ENCODE assay signal across 1 cellular context in the genomic region with DNA sequence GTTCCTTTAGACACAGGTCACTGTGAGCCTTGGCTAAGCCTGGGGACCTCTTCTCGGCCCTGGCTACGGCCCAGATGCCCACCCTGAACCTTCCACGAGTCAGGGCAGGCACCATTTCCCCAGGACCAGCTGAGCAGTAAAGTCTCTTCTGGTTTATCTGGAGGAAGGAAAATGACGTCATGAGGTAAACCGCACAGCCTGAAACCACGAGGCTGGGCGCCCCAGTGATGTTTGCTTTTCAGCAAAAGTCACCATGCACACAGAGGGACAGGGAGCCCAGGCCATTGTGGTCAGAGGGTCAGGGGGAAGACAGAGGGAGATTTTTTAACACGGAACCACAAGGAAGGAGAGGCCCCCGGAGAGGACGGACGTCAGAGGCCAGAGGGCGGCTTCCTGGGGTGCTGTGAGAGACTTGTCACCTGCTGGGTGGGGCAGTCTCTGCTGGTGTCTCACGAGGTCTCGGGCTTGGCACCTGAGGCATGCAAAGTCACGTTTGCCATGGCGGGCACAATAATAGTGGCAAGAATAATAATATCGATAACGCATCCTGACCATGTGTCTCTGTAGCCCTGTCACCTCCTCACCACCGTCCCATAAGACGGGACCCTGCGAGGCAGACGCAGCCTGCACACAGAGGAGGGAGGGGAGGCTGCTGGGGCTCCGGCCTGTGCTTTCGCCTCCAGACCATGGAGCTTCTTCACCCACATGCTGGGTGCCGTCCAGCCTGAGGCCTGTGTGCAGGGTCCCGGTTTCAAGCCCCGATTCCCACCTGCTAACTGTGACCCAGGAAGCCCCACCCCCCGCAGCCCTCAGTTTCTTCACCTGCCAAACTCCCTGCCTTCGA.
TF ChIP-seq lines count a peak whose summit lies in the region.

No MANE protein-coding gene starts in this region.

TF ChIP-seq in HepG2, 621 proteins besides CTCF, POLR2A, EP300 and RAD21 (continued from another document and continues in another):
- TF ChIP-seq, protein P1, sequence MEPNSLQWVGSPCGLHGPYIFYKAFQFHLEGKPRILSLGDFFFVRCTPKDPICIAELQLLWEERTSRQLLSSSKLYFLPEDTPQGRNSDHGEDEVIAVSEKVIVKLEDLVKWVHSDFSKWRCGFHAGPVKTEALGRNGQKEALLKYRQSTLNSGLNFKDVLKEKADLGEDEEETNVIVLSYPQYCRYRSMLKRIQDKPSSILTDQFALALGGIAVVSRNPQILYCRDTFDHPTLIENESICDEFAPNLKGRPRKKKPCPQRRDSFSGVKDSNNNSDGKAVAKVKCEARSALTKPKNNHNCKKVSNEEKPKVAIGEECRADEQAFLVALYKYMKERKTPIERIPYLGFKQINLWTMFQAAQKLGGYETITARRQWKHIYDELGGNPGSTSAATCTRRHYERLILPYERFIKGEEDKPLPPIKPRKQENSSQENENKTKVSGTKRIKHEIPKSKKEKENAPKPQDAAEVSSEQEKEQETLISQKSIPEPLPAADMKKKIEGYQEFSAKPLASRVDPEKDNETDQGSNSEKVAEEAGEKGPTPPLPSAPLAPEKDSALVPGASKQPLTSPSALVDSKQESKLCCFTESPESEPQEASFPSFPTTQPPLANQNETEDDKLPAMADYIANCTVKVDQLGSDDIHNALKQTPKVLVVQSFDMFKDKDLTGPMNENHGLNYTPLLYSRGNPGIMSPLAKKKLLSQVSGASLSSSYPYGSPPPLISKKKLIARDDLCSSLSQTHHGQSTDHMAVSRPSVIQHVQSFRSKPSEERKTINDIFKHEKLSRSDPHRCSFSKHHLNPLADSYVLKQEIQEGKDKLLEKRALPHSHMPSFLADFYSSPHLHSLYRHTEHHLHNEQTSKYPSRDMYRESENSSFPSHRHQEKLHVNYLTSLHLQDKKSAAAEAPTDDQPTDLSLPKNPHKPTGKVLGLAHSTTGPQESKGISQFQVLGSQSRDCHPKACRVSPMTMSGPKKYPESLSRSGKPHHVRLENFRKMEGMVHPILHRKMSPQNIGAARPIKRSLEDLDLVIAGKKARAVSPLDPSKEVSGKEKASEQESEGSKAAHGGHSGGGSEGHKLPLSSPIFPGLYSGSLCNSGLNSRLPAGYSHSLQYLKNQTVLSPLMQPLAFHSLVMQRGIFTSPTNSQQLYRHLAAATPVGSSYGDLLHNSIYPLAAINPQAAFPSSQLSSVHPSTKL (CRISPR knock-in tag; IDR thresholded peaks at IDR 0.05) = peak; percentile 56; the same call in 1 of the 2 replicates
- TF ChIP-seq, protein P2, sequence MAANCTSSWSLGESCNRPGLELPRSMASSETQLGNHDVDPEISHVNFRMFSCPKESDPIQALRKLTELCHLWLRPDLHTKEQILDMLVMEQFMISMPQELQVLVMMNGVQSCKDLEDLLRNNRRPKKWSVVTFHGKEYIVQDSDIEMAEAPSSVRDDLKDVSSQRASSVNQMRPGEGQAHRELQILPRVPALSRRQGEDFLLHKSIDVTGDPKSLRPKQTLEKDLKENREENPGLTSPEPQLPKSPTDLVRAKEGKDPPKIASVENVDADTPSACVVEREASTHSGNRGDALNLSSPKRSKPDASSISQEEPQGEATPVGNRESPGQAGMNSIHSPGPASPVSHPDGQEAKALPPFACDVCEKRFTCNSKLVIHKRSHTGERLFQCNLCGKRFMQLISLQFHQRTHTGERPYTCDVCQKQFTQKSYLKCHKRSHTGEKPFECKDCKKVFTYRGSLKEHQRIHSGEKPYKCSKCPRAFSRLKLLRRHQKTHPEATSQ (CRISPR knock-in tag; IDR thresholded peaks at IDR 0.05; ENCODE audit: borderline replicate concordance) = no peak
- TF ChIP-seq TCF12 (IDR thresholded peaks at IDR 0.05) = no peak
- TF ChIP-seq TCF12 (CRISPR knock-in tag; IDR thresholded peaks at IDR 0.05) = no peak
- TF ChIP-seq, protein P3, sequence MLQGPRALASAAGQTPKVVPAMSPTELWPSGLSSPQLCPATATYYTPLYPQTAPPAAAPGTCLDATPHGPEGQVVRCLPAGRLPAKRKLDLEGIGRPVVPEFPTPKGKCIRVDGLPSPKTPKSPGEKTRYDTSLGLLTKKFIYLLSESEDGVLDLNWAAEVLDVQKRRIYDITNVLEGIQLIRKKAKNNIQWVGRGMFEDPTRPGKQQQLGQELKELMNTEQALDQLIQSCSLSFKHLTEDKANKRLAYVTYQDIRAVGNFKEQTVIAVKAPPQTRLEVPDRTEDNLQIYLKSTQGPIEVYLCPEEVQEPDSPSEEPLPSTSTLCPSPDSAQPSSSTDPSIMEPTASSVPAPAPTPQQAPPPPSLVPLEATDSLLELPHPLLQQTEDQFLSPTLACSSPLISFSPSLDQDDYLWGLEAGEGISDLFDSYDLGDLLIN (CRISPR knock-in tag; IDR thresholded peaks at IDR 0.05; ENCODE audit: borderline replicate concordance) = no peak
- 0 out of 2 replicates have a peak, but pooled peaks have one; percentile 49 for TF ChIP-seq ZNF567 (CRISPR knock-in tag; IDR thresholded peaks at IDR 0.05; ENCODE audit: borderline replicate concordance)
- TF ChIP-seq MED1 (CRISPR knock-in tag; IDR thresholded peaks at IDR 0.05) = peak; percentile 46
- no peak for TF ChIP-seq CBX5 (CRISPR knock-in tag; IDR thresholded peaks at IDR 0.05; ENCODE audit: borderline replicate concordance)
- TF ChIP-seq JARID2 (CRISPR knock-in tag; IDR thresholded peaks at IDR 0.05; ENCODE audit: insufficient replicate concordance) = no peak
- TF ChIP-seq RFX5 (IDR thresholded peaks at IDR 0.05; ENCODE audit: low read depth, low read length) = no peak
- TF ChIP-seq GATAD2A (CRISPR knock-in tag; IDR thresholded peaks at IDR 0.05) = peak; percentile 35; the same call in 1 of the 2 replicates
- TF ChIP-seq MYC (CRISPR knock-in tag; IDR thresholded peaks at IDR 0.05; ENCODE audit: borderline replicate concordance) = peak; percentile 59; the same call in 1 of the 2 replicates
- TF ChIP-seq, protein P4, sequence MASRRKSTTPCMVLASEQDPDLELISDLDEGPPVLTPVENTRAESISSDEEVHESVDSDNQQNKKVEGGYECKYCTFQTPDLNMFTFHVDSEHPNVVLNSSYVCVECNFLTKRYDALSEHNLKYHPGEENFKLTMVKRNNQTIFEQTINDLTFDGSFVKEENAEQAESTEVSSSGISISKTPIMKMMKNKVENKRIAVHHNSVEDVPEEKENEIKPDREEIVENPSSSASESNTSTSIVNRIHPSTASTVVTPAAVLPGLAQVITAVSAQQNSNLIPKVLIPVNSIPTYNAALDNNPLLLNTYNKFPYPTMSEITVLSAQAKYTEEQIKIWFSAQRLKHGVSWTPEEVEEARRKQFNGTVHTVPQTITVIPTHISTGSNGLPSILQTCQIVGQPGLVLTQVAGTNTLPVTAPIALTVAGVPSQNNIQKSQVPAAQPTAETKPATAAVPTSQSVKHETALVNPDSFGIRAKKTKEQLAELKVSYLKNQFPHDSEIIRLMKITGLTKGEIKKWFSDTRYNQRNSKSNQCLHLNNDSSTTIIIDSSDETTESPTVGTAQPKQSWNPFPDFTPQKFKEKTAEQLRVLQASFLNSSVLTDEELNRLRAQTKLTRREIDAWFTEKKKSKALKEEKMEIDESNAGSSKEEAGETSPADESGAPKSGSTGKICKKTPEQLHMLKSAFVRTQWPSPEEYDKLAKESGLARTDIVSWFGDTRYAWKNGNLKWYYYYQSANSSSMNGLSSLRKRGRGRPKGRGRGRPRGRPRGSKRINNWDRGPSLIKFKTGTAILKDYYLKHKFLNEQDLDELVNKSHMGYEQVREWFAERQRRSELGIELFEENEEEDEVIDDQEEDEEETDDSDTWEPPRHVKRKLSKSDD (CRISPR knock-in tag; IDR thresholded peaks at IDR 0.05; ENCODE audit: low read depth) = no peak
- TF ChIP-seq ZNF562 (CRISPR knock-in tag; IDR thresholded peaks at IDR 0.05; ENCODE audit: borderline replicate concordance) = no peak
- TF ChIP-seq KLF6 (CRISPR knock-in tag; IDR thresholded peaks at IDR 0.05) = no peak
- TF ChIP-seq, protein P5, sequence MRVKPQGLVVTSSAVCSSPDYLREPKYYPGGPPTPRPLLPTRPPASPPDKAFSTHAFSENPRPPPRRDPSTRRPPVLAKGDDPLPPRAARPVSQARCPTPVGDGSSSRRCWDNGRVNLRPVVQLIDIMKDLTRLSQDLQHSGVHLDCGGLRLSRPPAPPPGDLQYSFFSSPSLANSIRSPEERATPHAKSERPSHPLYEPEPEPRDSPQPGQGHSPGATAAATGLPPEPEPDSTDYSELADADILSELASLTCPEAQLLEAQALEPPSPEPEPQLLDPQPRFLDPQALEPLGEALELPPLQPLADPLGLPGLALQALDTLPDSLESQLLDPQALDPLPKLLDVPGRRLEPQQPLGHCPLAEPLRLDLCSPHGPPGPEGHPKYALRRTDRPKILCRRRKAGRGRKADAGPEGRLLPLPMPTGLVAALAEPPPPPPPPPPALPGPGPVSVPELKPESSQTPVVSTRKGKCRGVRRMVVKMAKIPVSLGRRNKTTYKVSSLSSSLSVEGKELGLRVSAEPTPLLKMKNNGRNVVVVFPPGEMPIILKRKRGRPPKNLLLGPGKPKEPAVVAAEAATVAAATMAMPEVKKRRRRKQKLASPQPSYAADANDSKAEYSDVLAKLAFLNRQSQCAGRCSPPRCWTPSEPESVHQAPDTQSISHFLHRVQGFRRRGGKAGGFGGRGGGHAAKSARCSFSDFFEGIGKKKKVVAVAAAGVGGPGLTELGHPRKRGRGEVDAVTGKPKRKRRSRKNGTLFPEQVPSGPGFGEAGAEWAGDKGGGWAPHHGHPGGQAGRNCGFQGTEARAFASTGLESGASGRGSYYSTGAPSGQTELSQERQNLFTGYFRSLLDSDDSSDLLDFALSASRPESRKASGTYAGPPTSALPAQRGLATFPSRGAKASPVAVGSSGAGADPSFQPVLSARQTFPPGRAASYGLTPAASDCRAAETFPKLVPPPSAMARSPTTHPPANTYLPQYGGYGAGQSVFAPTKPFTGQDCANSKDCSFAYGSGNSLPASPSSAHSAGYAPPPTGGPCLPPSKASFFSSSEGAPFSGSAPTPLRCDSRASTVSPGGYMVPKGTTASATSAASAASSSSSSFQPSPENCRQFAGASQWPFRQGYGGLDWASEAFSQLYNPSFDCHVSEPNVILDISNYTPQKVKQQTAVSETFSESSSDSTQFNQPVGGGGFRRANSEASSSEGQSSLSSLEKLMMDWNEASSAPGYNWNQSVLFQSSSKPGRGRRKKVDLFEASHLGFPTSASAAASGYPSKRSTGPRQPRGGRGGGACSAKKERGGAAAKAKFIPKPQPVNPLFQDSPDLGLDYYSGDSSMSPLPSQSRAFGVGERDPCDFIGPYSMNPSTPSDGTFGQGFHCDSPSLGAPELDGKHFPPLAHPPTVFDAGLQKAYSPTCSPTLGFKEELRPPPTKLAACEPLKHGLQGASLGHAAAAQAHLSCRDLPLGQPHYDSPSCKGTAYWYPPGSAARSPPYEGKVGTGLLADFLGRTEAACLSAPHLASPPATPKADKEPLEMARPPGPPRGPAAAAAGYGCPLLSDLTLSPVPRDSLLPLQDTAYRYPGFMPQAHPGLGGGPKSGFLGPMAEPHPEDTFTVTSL (CRISPR knock-in tag; IDR thresholded peaks at IDR 0.05; ENCODE audit: borderline replicate concordance) = no peak
- no peak for TF ChIP-seq PCBP1 (IDR thresholded peaks at IDR 0.05; ENCODE audit: borderline replicate concordance, low read depth, low read length)
- TF ChIP-seq HNRNPH1 (optimal IDR thresholded peaks at IDR 0.05; ENCODE audit: low read depth, low read length) = no peak
- TF ChIP-seq, protein P6, sequence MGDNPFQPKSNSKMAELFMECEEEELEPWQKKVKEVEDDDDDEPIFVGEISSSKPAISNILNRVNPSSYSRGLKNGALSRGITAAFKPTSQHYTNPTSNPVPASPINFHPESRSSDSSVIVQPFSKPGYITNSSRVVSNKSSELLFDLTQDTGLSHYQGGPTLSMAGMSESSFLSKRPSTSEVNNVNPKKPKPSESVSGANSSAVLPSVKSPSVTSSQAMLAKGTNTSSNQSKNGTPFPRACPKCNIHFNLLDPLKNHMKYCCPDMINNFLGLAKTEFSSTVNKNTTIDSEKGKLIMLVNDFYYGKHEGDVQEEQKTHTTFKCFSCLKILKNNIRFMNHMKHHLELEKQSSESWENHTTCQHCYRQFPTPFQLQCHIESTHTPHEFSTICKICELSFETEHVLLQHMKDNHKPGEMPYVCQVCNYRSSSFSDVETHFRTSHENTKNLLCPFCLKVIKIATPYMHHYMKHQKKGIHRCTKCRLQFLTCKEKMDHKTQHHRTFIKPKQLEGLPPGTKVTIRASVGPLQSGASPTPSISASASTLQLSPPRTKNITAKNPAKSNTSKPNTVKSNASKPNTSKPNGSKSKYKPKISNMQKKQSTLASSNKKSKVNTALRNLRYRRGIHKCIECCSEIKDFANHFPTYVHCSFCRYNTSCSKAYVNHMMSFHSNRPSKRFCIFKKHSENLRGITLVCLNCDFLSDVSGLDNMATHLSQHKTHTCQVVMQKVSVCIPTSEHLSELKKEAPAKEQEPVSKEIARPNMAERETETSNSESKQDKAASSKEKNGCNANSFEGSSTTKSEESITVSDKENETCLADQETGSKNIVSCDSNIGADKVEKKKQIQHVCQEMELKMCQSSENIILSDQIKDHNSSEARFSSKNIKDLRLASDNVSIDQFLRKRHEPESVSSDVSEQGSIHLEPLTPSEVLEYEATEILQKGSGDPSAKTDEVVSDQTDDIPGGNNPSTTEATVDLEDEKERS (CRISPR knock-in tag; IDR thresholded peaks at IDR 0.05) = no peak
- TF ChIP-seq ZBTB8A (CRISPR knock-in tag; IDR thresholded peaks at IDR 0.05; ENCODE audit: borderline replicate concordance, low read depth) = no peak
- TF ChIP-seq ZNF382 (CRISPR knock-in tag; IDR thresholded peaks at IDR 0.05; ENCODE audit: borderline replicate concordance) = no peak
- TF ChIP-seq ZNF652 (CRISPR knock-in tag; IDR thresholded peaks at IDR 0.05; ENCODE audit: borderline replicate concordance, low read depth) = no peak
- TF ChIP-seq ZNF776 (CRISPR knock-in tag; IDR thresholded peaks at IDR 0.05) = no peak
- TF ChIP-seq PRPF4 (IDR thresholded peaks at IDR 0.05; ENCODE audit: low read depth, low read length, poor library complexity, severe bottlenecking) = no peak
- no peak for TF ChIP-seq ZNF180 (CRISPR knock-in tag; IDR thresholded peaks at IDR 0.05; ENCODE audit: borderline replicate concordance, low read depth)
